In the genomic region with DNA sequence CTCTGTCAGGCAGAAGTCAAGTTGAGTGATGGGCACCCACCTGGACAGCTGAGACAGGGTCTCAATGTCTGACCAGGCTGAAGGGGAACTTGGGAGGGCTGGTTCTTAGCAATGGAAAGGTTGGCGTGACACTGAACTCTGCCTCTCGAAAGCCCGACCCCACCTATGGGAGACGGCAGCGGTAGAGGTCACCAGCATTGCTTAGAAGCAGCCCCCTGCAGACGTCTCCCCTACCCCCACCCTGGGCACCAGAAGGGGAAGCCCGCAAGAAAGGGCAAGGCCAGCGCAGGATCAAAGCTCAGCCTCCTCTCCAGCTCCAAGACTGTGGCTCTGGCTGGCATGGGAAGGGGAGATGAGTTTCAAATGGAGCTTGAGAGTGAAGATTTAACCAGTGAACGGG, we compare ENCODE assay signal across 20 cellular contexts.
DNase-seq lines count a peak whose midpoint lies in the region; TF ChIP-seq lines count a peak whose summit lies in the region.
"Had no signal": no experiment of that assay in that cellular context is flagged by ENCODE, and none has a peak within 500 bp of the region (broad histone marks: within the 10 kb centered on the region; RNA-seq: fewer than 3 reads in every experiment).

No MANE protein-coding gene starts in this region.

- no peaks in the 10 kb centered on the region for H3K79me1 ChIP-seq in neuronal stem cell (ENCODE audit: low read depth, low read length)

- H4K91ac ChIP-seq in neuronal stem cell (ENCODE audit: low read depth, low read length, poor library complexity) = no peak overlapping the region

- H2AK5ac ChIP-seq in neuronal stem cell (ENCODE audit: low read depth, low read length) = no peak overlapping the region

- H2BK12ac ChIP-seq in neuronal stem cell (ENCODE audit: low read length) = no peak overlapping the region

- no CpG with 5 or more reads among the region's 9 CpGs for WGBS in neuronal stem cell (ENCODE audit: extremely low coverage in 2 of 2, insufficient read length in 2 of 2, insufficient replicate concordance in 1 of 2), 2 donors

- H3K27me3 ChIP-seq in neuronal stem cell (ENCODE audit: control insufficient read depth in 3 of 3, insufficient read depth in 3 of 3, low read depth in 1 of 3, low read length in 3 of 3) (peaks cover 0 to 13% (median 0%) of the 10 kb centered on the region in 3 experiments), MG63 (peaks cover 17% of the 10 kb centered on the region)
- H3K27me3 ChIP-seq: BLaER1 treated with 17β-estradiol and CSF1 and Interleukin-3, amounts not matched to agents 10 nM and 100 nM had no signal

- no peak overlapping the region for H3K9ac ChIP-seq in neuronal stem cell (ENCODE audit: low read depth, low read length, poor library complexity)
- H3K9ac ChIP-seq: BLaER1 treated with 17β-estradiol and CSF1 and Interleukin-3, amounts not matched to agents 10 nM and 100 nM had no signal

- H3K4me3 ChIP-seq in neuronal stem cell (ENCODE audit: low read length in 2 of 2) (no peak overlapping the region), MG63 (no peak overlapping the region)
- H3K4me3 ChIP-seq: A549; BLaER1 treated with 17β-estradiol and CSF1 and Interleukin-3, amounts not matched to agents 10 nM and 100 nM had no signal

- no peak overlapping the region for H4K8ac ChIP-seq in neuronal stem cell (ENCODE audit: low read depth, low read length)

- peaks cover 0 to 5% of the 10 kb centered on the region in 2 donors for H3K4me1 ChIP-seq in neuronal stem cell (ENCODE audit: control insufficient read depth in 2 of 2, insufficient read depth in 1 of 2, low read depth in 1 of 2, low read length in 2 of 2)
- H3K4me1 ChIP-seq: A549, Caco-2 had no signal

- DNase-seq in activated CD4-positive, alpha-beta T cell treated with anti-CD3 and anti-CD28 coated beads, Interleukin-2, amount 10 ng/mL, durations not matched to agents 24 days and 14 days = peak; percentile 39
- DNase-seq in activated CD4-positive, alpha-beta T cell treated with anti-CD3 and anti-CD28 coated beads, Interleukin-2, amount 50 U/mL, for 48 hours = no peak
- DNase-seq in chondrocyte (ENCODE audit: low spot score) = peak; percentile 79
- peak; percentile 25 for DNase-seq in islet precursor cell
- no peak for DNase-seq in neuronal stem cell (ENCODE audit: low spot score)
- DNase-seq in NCI-H82 (lab: John Stamatoyannopoulos, UW) = no peak
- DNase-seq in MG63 = no peak
- DNase-seq in NCI-H748 (lab: John Stamatoyannopoulos, UW; ENCODE audit: unreplicated experiment) = no peak
- DNase-seq: AML-193; Caco-2; Calu3; CD4-positive, alpha-beta T cell; CD8-positive, alpha-beta T cell; DMS79 treated with DMSO at 0.1 percent for 48 hours; GF-D8 had no signal

- no peak overlapping the region for H2BK15ac ChIP-seq in neuronal stem cell (ENCODE audit: low read length)

- H3K9me3 Mint-ChIP-seq in activated CD4-positive, alpha-beta T cell treated with anti-CD3 and anti-CD28 coated beads, Interleukin-2, amount 10 ng/mL, durations not matched to agents 24 days and 14 days = no peaks in the 10 kb centered on the region
- H3K9me3 Mint-ChIP-seq in chondrocyte (ENCODE audit: low read depth) = no peaks in the 10 kb centered on the region
- H3K9me3 Mint-ChIP-seq: CD4-positive, alpha-beta T cell; CD8-positive, alpha-beta T cell had no signal

- H3K36me3 Mint-ChIP-seq in activated CD4-positive, alpha-beta T cell treated with anti-CD3 and anti-CD28 coated beads, Interleukin-2, amount 10 ng/mL, durations not matched to agents 24 days and 14 days (ENCODE audit: low read depth) = no peaks in the 10 kb centered on the region
- H3K36me3 Mint-ChIP-seq in chondrocyte (ENCODE audit: low read depth) = no peaks in the 10 kb centered on the region
- H3K36me3 Mint-ChIP-seq: CD8-positive, alpha-beta T cell had no signal

- TF ChIP-seq CTCF in chondrocyte (IDR thresholded peaks at IDR 0.05) = no peak

- intact Hi-C loops in activated CD4-positive, alpha-beta T cell treated with anti-CD3 and anti-CD28 coated beads, Interleukin-2, amount 10 ng/mL, durations not matched to agents 24 days and 14 days (cut with micrococcal nuclease) = no loop called here

- no peak overlapping the region for H2BK120ac ChIP-seq in neuronal stem cell (ENCODE audit: low read depth, low read length)

- H3K23ac ChIP-seq in neuronal stem cell (ENCODE audit: low read depth, low read length, poor library complexity) = no peak overlapping the region

- H3K18ac ChIP-seq in neuronal stem cell (ENCODE audit: low read length) = peak overlapping the region; percentile 67

- H3K9me3 ChIP-seq in neuronal stem cell (replicated peaks in 1 of 2; ENCODE audit: control insufficient read depth in 2 of 2, insufficient read depth in 1 of 2, low read depth in 1 of 2, low read length in 2 of 2) = peaks cover 0 to under 1% of the 10 kb centered on the region in 2 donors
- no peaks in the 10 kb centered on the region for H3K9me3 ChIP-seq in MG63
- H3K9me3 ChIP-seq: A549; BLaER1 treated with 17β-estradiol and CSF1 and Interleukin-3, amounts not matched to agents 10 nM and 100 nM; Caco-2 had no signal

- no peak overlapping the region for H3K4ac ChIP-seq in neuronal stem cell (ENCODE audit: low read length)

- H3K14ac ChIP-seq in neuronal stem cell (ENCODE audit: low read length) = no peak overlapping the region

- H3K27ac Mint-ChIP-seq in activated CD4-positive, alpha-beta T cell treated with anti-CD3 and anti-CD28 coated beads, Interleukin-2, amount 10 ng/mL, durations not matched to agents 24 days and 14 days = no peak overlapping the region
- no peak overlapping the region for H3K27ac Mint-ChIP-seq in chondrocyte (ENCODE audit: unreplicated experiment)
- H3K27ac Mint-ChIP-seq: B cell; CD4-positive, alpha-beta T cell; CD8-positive, alpha-beta T cell had no signal

- no peaks in the 10 kb centered on the region for H3K36me3 ChIP-seq in neuronal stem cell (replicated peaks in 1 of 2; ENCODE audit: control insufficient read depth in 2 of 2, insufficient read depth in 2 of 2, low read length in 2 of 2)
- H3K36me3 ChIP-seq in MG63 = no peaks in the 10 kb centered on the region
- H3K36me3 ChIP-seq: BLaER1 treated with 17β-estradiol and CSF1 and Interleukin-3, amounts not matched to agents 10 nM and 100 nM had no signal

- no peaks in the 10 kb centered on the region for H3K4me1 Mint-ChIP-seq in activated CD4-positive, alpha-beta T cell treated with anti-CD3 and anti-CD28 coated beads, Interleukin-2, amount 10 ng/mL, durations not matched to agents 24 days and 14 days
- no peaks in the 10 kb centered on the region for H3K4me1 Mint-ChIP-seq in chondrocyte (ENCODE audit: low read depth)
- H3K4me1 Mint-ChIP-seq: B cell had no signal

- H2BK5ac ChIP-seq in neuronal stem cell (ENCODE audit: low read length) = no peak overlapping the region

- no peak overlapping the region for H3K27ac ChIP-seq in neuronal stem cell (replicated peaks; ENCODE audit: low read length)
- H3K27ac ChIP-seq: 22Rv1; A549; BLaER1 treated with 17β-estradiol and CSF1 and Interleukin-3, amounts not matched to agents 10 nM and 100 nM; C4-2B had no signal

- no peak overlapping the region for H3K4me3 Mint-ChIP-seq in activated CD4-positive, alpha-beta T cell treated with anti-CD3 and anti-CD28 coated beads, Interleukin-2, amount 10 ng/mL, durations not matched to agents 24 days and 14 days
- no peak overlapping the region for H3K4me3 Mint-ChIP-seq in chondrocyte (ENCODE audit: unreplicated experiment)
- H3K4me3 Mint-ChIP-seq: B cell; CD4-positive, alpha-beta T cell; CD8-positive, alpha-beta T cell had no signal

- H2AFZ ChIP-seq in neuronal stem cell (ENCODE audit: low read length) = no peak overlapping the region

- H3K4me2 ChIP-seq in neuronal stem cell (ENCODE audit: insufficient read depth, low read length, poor library complexity, severe bottlenecking) = no peak overlapping the region
- H3K4me2 ChIP-seq: A549 had no signal

- H3K27me3 Mint-ChIP-seq in activated CD4-positive, alpha-beta T cell treated with anti-CD3 and anti-CD28 coated beads, Interleukin-2, amount 10 ng/mL, durations not matched to agents 24 days and 14 days = peaks cover 22% of the 10 kb centered on the region
- H3K27me3 Mint-ChIP-seq in chondrocyte (ENCODE audit: low read depth) = peaks cover 41% of the 10 kb centered on the region

Comparison
In these comparisons a context has a peak if more than half of its experiments do, and no peak if none do; other contexts are left out.
1. DNase-seq: peak in activated CD4-positive, alpha-beta T cell treated with anti-CD3 and anti-CD28 coated beads, Interleukin-2, amount 10 ng/mL, durations not matched to agents 24 days and 14 days (single experiment), chondrocyte (single experiment) and islet precursor cell (single experiment); none in activated CD4-positive, alpha-beta T cell treated with anti-CD3 and anti-CD28 coated beads, Interleukin-2, amount 50 U/mL, for 48 hours (0 of 2), neuronal stem cell (single experiment), NCI-H82 (single experiment), MG63 (single experiment) and NCI-H748 (single experiment).